In genomic region chrX:118644378-118644777, GRCh38 we compare ENCODE assay signal across 8 cellular contexts.
DNase-seq lines count a peak whose midpoint lies in the region; ATAC-seq lines count a peak whose summit lies in the region.

No MANE protein-coding gene starts in this region.

- peak; percentile 42 for DNase-seq in SIG-M5 treated with dmso at 0.1 percent for 504 hours (lab: John Stamatoyannopoulos, UW; ENCODE audit: unreplicated experiment)
- no peak for DNase-seq in SIG-M5 (lab: John Stamatoyannopoulos, UW)
- DNase-seq in NCI-H82 treated with DMSO at 0.1 percent for 48 hours (lab: John Stamatoyannopoulos, UW; ENCODE audit: unreplicated experiment) = peak; percentile 0
- DNase-seq in epidermal melanocyte (ENCODE audit: insufficient read length, low spot score) = peak; percentile 19
- DNase-seq in pulmonary artery endothelial cell (ENCODE audit: low read depth, low spot score) = peak; percentile 17
- DNase-seq in NK-92 (lab: John Stamatoyannopoulos, UW; ENCODE audit: unreplicated experiment) = no peak

- ATAC-seq in HG03457 (IDR thresholded peaks at IDR 0.05; ENCODE audit: unreplicated experiment) = no peak
- no peak for ATAC-seq in HG02623 (IDR thresholded peaks at IDR 0.05; ENCODE audit: unreplicated experiment)

Comparison
In these comparisons a context has a peak if more than half of its experiments do, and no peak if none do; other contexts are left out.
1. DNase-seq: peak in SIG-M5 treated with dmso at 0.1 percent for 504 hours (single experiment), NCI-H82 treated with DMSO at 0.1 percent for 48 hours (single experiment), epidermal melanocyte (single experiment) and pulmonary artery endothelial cell (single experiment); none in SIG-M5 (single experiment) and NK-92 (single experiment).